ENCODE assay signal across 19 cellular contexts in genomic region chrY:12212394-12212793, GRCh38.
"Had no signal": no experiment of that assay in that cellular context is flagged by ENCODE, and none has a peak within 500 bp of the region (broad histone marks: within the 10 kb centered on the region; RNA-seq: fewer than 3 reads in every experiment).

No MANE protein-coding gene starts in this region.

- H3K27me3 ChIP-seq: ascending aorta, breast epithelium, tibial artery, uterus had no signal

- H3K4me1 ChIP-seq: ascending aorta, breast epithelium, tibial artery, uterus had no signal

- H3K27me3 Mint-ChIP-seq: dendritic cell treated with granulocyte-macrophage colony-stimulating factor and Interleukin-4, amounts not matched to agents 40 ng/mL and 50 ng/mL, for 4 days; memory B cell; stimulated activated memory B cell treated with anti-CD40 and anti-IgM and Interleukin-4, amounts not matched to agents 10 μg/mL and 1 μg/mL and 100 μg/mL, for 72 hours had no signal

- H3K36me3 ChIP-seq: ascending aorta, breast epithelium, tibial artery, uterus had no signal

- ATAC-seq: left ventricle myocardium superior; stimulated activated memory B cell treated with anti-CD40 and anti-IgM and Interleukin-4, amounts not matched to agents 10 μg/mL and 1 μg/mL and 100 μg/mL, for 72 hours had no signal

- H3K27ac Mint-ChIP-seq: dendritic cell treated with granulocyte-macrophage colony-stimulating factor and Interleukin-4, amounts not matched to agents 40 ng/mL and 50 ng/mL, for 4 days; nephron; stimulated activated memory B cell treated with anti-CD40 and anti-IgM and Interleukin-4, amounts not matched to agents 10 μg/mL and 1 μg/mL and 100 μg/mL, for 72 hours had no signal

- H3K4me3 Mint-ChIP-seq: dendritic cell treated with granulocyte-macrophage colony-stimulating factor and Interleukin-4, amounts not matched to agents 40 ng/mL and 50 ng/mL, for 4 days; memory B cell; nephron; stimulated activated memory B cell treated with anti-CD40 and anti-IgM and Interleukin-4, amounts not matched to agents 10 μg/mL and 1 μg/mL and 100 μg/mL, for 72 hours had no signal

- H3K9me3 ChIP-seq: ascending aorta, breast epithelium, tibial artery, uterus had no signal

- H3K4me3 ChIP-seq: ascending aorta, breast epithelium, tibial artery, uterus had no signal

- DNase-seq: activated gamma-delta T cell; activated T-cell treated with anti-CD3 and anti-CD28 coated beads, Interleukin-2, amount 50 U/mL, for 48 hours; head of caudate nucleus; kidney glomerular epithelial cell; left ventricle myocardium superior; nucleus accumbens; posterior cingulate gyrus; retina; stimulated activated CD4-positive, alpha-beta T cell treated with anti-CD3 and anti-CD28 coated beads, Interleukin-12 subunit alpha, Interleukin-12 subunit beta, amount 100 ng/mL, for 4 hours; stimulated activated CD4-positive, alpha-beta T cell treated with anti-CD3 and anti-CD28 coated beads, Interleukin-2, amount 100 ng/mL, for 48 hours; tibial artery; uterus had no signal

- H3K9me3 Mint-ChIP-seq: nephron had no signal

- H3K4me1 Mint-ChIP-seq: nephron had no signal

- H3K27ac ChIP-seq: ascending aorta, breast epithelium, epithelial cell of prostate, tibial artery, uterus had no signal
